29 cellular contexts compared by ENCODE assay signal in the genomic region with DNA sequence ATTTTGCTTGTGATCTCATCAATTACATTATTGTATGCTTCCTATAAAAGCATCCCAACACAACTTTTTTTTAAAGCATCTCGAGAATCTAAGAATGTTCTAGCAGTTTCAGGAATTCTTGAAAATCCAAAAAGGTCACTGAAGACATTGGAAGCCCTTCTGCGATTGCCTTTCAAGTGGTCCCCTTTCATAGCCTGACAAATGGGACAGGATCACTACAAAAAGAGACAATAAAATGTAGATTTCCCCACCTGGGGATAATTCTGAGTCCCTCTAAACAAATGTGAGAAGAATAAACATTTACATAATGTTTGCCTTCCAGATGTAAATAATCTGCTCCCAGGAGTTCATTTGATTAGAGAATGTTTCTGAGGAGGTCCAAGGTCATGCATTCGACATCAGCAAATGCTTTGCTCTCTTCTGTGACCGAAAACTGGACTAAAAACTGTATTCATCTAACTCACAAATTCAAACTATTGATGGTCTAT.
"Had no signal": no experiment of that assay in that cellular context is flagged by ENCODE, and none has a peak within 500 bp of the region (broad histone marks: within the 10 kb centered on the region; RNA-seq: fewer than 3 reads in every experiment).

No MANE protein-coding gene starts in this region.

- ATAC-seq: activated CD8-positive, alpha-beta T cell treated with anti-CD3 and anti-CD28 coated beads for 36 hours; activated T-cell treated with anti-CD3 and anti-CD28 coated beads, Interleukin-2, amount 50 U/mL, for 4 hours; activated T-helper 17 cell treated with anti-CD3 and anti-CD28 coated beads, Interleukin-2, amount 50 U/mL, for 72 hours; esophagus mucosa had no signal

- H3K4me3 ChIP-seq: coronary artery, dorsolateral prefrontal cortex had no signal

- H3K4me3 Mint-ChIP-seq: activated CD4-positive, alpha-beta T cell treated with anti-CD3 and anti-CD28 coated beads, Interleukin-2, amount 10 ng/mL, durations not matched to agents 7 days and 5 days; activated CD8-positive, alpha-beta T cell treated with anti-CD3 and anti-CD28 coated beads for 36 hours; activated naive CD8-positive, alpha-beta T cell; activated T-cell treated with anti-CD3 and anti-CD28 coated beads, Interleukin-2, amount 50 U/mL, for 4 hours; activated T-helper 17 cell treated with anti-CD3 and anti-CD28 coated beads, Interleukin-2, amount 50 U/mL, for 72 hours; central memory CD8-positive, alpha-beta T cell; dendritic cell treated with granulocyte-macrophage colony-stimulating factor and Interleukin-4, amounts not matched to agents 40 ng/mL and 50 ng/mL, for 4 days; endodermal cell had no signal

- H3K36me3 ChIP-seq: brain microvascular endothelial cell had no signal

- DNase-seq: activated CD4-positive, alpha-beta T cell treated with anti-CD3 and anti-CD28 coated beads for 1 hour; activated CD4-positive, alpha-beta T cell treated with anti-CD3 and anti-CD28 coated beads for 4 hours; activated CD4-positive, alpha-beta T cell treated with anti-CD3 and anti-CD28 coated beads, Interleukin-2, amount 10 ng/mL, durations not matched to agents 7 days and 5 days; activated CD4-positive, alpha-beta T cell treated with anti-CD3 and anti-CD28 coated beads, Interleukin-2, amount 50 U/mL, for 48 hours; activated CD8-positive, alpha-beta memory T cell treated with anti-CD3 and anti-CD28 coated beads for 24 hours; activated CD8-positive, alpha-beta T cell treated with anti-CD3 and anti-CD28 coated beads for 36 hours; activated effector memory CD4-positive, alpha-beta T cell treated with Interleukin-2 at 50 U/mL for 16 hours; activated gamma-delta T cell treated with Interleukin-2 at 50 U/mL for 16 hours; activated naive CD4-positive, alpha-beta T cell treated with anti-CD3 and anti-CD28 coated beads, Interleukin-2, amount 50 U/mL, for 16 hours; activated naive CD4-positive, alpha-beta T cell treated with Interleukin-2 at 50 U/mL for 16 hours; activated T-cell treated with anti-CD3 and anti-CD28 coated beads, Interleukin-2, amount 50 U/mL, for 4 hours; amniotic stem cell; anterior cingulate cortex; brain microvascular endothelial cell; dorsolateral prefrontal cortex; effector memory CD4-positive, alpha-beta T cell; endodermal cell; foreskin fibroblast; head of caudate nucleus; T-helper 2 cell had no signal

- H3K9me3 Mint-ChIP-seq: activated CD4-positive, alpha-beta T cell treated with anti-CD3 and anti-CD28 coated beads, Interleukin-2, amount 10 ng/mL, durations not matched to agents 7 days and 5 days; activated CD8-positive, alpha-beta T cell treated with anti-CD3 and anti-CD28 coated beads for 36 hours had no signal

- H3K4me1 Mint-ChIP-seq: activated CD4-positive, alpha-beta T cell treated with anti-CD3 and anti-CD28 coated beads, Interleukin-2, amount 10 ng/mL, durations not matched to agents 7 days and 5 days; activated T-helper 17 cell treated with anti-CD3 and anti-CD28 coated beads, Interleukin-2, amount 50 U/mL, for 72 hours; central memory CD8-positive, alpha-beta T cell had no signal

- H3K27me3 ChIP-seq: brain microvascular endothelial cell had no signal

- H3K36me3 Mint-ChIP-seq: activated naive CD8-positive, alpha-beta T cell had no signal

- H3K27ac ChIP-seq: brain microvascular endothelial cell, coronary artery, dorsolateral prefrontal cortex had no signal

- H3K27ac Mint-ChIP-seq: activated CD4-positive, alpha-beta T cell treated with anti-CD3 and anti-CD28 coated beads, Interleukin-2, amount 10 ng/mL, durations not matched to agents 7 days and 5 days; activated CD8-positive, alpha-beta T cell treated with anti-CD3 and anti-CD28 coated beads for 36 hours; activated naive CD8-positive, alpha-beta T cell; activated T-helper 17 cell treated with anti-CD3 and anti-CD28 coated beads, Interleukin-2, amount 50 U/mL, for 72 hours; dendritic cell treated with granulocyte-macrophage colony-stimulating factor and Interleukin-4, amounts not matched to agents 40 ng/mL and 50 ng/mL, for 4 days; endodermal cell had no signal

- FAIRE-seq: astrocyte, bronchial epithelial cell, frontal cortex had no signal
